8 cellular contexts compared by ENCODE assay signal in the genomic region with DNA sequence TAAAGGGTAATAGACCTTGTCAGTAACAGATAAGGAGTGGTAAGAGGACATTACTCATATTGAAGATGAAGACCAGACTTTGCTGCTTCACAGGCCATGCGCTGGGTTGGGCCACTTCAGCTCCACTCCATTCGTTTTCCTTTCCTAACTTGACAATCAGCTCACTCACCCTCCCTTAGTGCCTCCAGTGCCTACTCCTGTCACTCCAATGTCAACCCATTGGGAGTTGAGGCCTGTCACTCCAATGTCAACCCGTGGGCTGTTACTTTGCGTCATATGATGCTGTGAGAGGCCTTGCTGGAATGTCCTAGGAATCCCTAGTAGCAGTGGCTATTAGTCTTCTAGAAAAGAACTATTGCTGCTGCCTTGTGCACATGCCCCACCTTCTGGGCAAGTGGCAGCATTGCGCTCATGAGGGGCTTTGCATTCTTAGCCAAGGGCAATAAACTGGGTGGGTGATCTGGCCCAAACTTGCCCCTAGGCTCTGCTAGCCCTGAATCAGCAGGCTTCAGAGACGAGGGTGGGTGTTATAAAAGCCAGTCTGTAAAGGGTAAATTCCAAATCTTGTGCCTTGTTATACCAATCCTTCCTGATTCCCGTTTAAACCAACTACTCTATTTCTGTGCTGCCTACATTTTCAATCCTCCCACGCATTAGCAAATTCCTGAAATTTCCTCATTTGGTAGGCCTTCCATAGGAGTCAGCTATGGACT. TPM values are rescaled to one million over a fixed set of nuclear protein-coding genes. Genes with fewer than 3 reads are reported as not detected.
DNase-seq lines count a peak whose midpoint lies in the region; ATAC-seq, FAIRE-seq and TF ChIP-seq lines count a peak whose summit lies in the region.

No MANE protein-coding gene starts in this region.

- intact Hi-C loops in CD4-positive, alpha-beta memory T cell (cut with micrococcal nuclease): loop anchor here (1.0 kb wide), 1 partner anchor 81 kb away; no protein-coding TSS in a partner anchor

- no peak overlapping the region for H2BK15ac ChIP-seq in H1 (ENCODE audit: low read length)

- WGBS in H1 (ENCODE audit: extremely low coverage in 1 of 2, insufficient coverage in 1 of 2, insufficient read length in 1 of 2, insufficient replicate concordance in 2 of 2, low coverage in 1 of 2, low lambda C conversion rate in 2 of 2, missing lambda C conversion rate in 1 of 2), 2 experiments: 50% methylated on average over 8 of the region's 8 CpGs; no CpG with 5 or more reads in 1 of the 2 experiments

- H3K27ac ChIP-seq in CD4-positive, alpha-beta memory T cell (ENCODE audit: low read depth, low read length): no peak overlapping the region
- 0 out of 2 replicates have a peak overlapping the region, but pooled peaks have one; percentile 19 for H3K27ac ChIP-seq in H1 (ENCODE audit: low read depth, low read length)

- H4K8ac ChIP-seq in H1 (ENCODE audit: extremely low read depth, insufficient read depth, low read length): no peak overlapping the region; the same call in 1 of the 2 replicates

- peak overlapping the region in 3 of 7 donors; percentile 2 to 77 (median 49) for H3K27ac Mint-ChIP-seq in CD4-positive, alpha-beta memory T cell

- H2AK5ac ChIP-seq in H1 (ENCODE audit: low read depth, low read length): no peak overlapping the region

- H3K9me3 Mint-ChIP-seq in CD4-positive, alpha-beta memory T cell: no peaks in the 10 kb centered on the region

- H3K4me3 Mint-ChIP-seq in CD4-positive, alpha-beta memory T cell: no peak overlapping the region

- H3K4ac ChIP-seq in H1 (replicated peaks; ENCODE audit: insufficient read length, low read depth, low read length): no peak overlapping the region

- no peak overlapping the region for H3K4me3 ChIP-seq in CD4-positive, alpha-beta memory T cell (ENCODE audit: low read length in 2 of 2)
- H3K4me3 ChIP-seq in H1 (ENCODE audit: extremely low read depth in 1 of 4, insufficient read depth in 2 of 4, low read depth in 3 of 4, low read length in 4 of 4): no peak overlapping the region

- no peak for TF ChIP-seq POLR2A in H1 (IDR thresholded peaks at IDR 0.05; ENCODE audit: control extremely low read depth in 1 of 2, low read depth in 2 of 2, low read length in 2 of 2)

- DNase-seq in CD4-positive, alpha-beta memory T cell: peak; percentile 44 to 71 (median 53)
- DNase-seq in NCI-H748 (lab: John Stamatoyannopoulos, UW; ENCODE audit: unreplicated experiment) (peak; percentile 64), H1 (ENCODE audit: low read depth in 1 of 2, low spot score in 2 of 2) (peak; percentile 61 to 84), midbrain (lab: John Stamatoyannopoulos, UW) (peak; percentile 36), cortex of kidney (lab: John Stamatoyannopoulos, UW) (no peak)
- peak; percentile 83 for DNase-seq in activated CD8-positive, alpha-beta memory T cell treated with anti-CD3 and anti-CD28 coated beads for 24 hours
- peak; percentile 80 for DNase-seq in stimulated activated CD8-positive, alpha-beta memory T cell treated with anti-CD3 and anti-CD28 coated beads, Interleukin-4, amount 100 ng/mL, for 48 hours

- POLR2A ChIA-PET in CD4-positive, alpha-beta memory T cell (lab: Charles Lee; ENCODE audit: partially characterized antibody): interaction anchor here (1.2 kb wide), 1 partner anchor 42 kb away, joined by 4 read pairs; no protein-coding TSS in a partner anchor
- POLR2A ChIA-PET in H1 (lab: Charles Lee; ENCODE audit: partially characterized antibody): interaction anchor here (0.8 to 2.9 kb wide), 5 partner anchors 9 to 56 kb away, joined by 3 to 9 read pairs (median 5); no protein-coding TSS in a partner anchor

- peaks cover 0 to 2% of the 10 kb centered on the region in 2 experiments for H4K20me1 ChIP-seq in H1 (replicated peaks in 1 of 2; ENCODE audit: control insufficient read depth in 1 of 2, insufficient read depth in 2 of 2, low read length in 2 of 2)

- no peak overlapping the region for H3K56ac ChIP-seq in H1 (replicated peaks; ENCODE audit: insufficient read length, low read depth, low read length)

- H3K79me2 ChIP-seq in H1 (ENCODE audit: control insufficient read depth in 1 of 2, insufficient read depth in 2 of 2, low read length in 2 of 2): no peaks in the 10 kb centered on the region

- peak; percentile 54 for ATAC-seq in HG02798 (IDR thresholded peaks at IDR 0.05; ENCODE audit: poor library complexity, unreplicated experiment)

- H3K27me3 ChIP-seq in CD4-positive, alpha-beta memory T cell (ENCODE audit: insufficient read depth, low read length): no peaks in the 10 kb centered on the region
- H3K27me3 ChIP-seq in H1 (replicated peaks in 1 of 4; ENCODE audit: control insufficient read depth in 3 of 4, extremely low read depth in 1 of 4, insufficient read depth in 3 of 4, low read length in 3 of 4): no peaks in the 10 kb centered on the region

- H3K4me1 ChIP-seq in CD4-positive, alpha-beta memory T cell (ENCODE audit: insufficient read depth, low read length): no peaks in the 10 kb centered on the region
- peaks cover 0 to 10% (median 4%) of the 10 kb centered on the region in 4 experiments; a peak in 5 of 7 replicates for H3K4me1 ChIP-seq in H1 (replicated peaks in 1 of 4; ENCODE audit: control insufficient read depth in 3 of 4, insufficient read depth in 4 of 4, low read length in 3 of 4)

- CTCF ChIA-PET in CD4-positive, alpha-beta memory T cell (lab: Charles Lee; ENCODE audit: partially characterized antibody): interaction anchor here (0.6 to 7.3 kb wide), 13 partner anchors 11 to 126 kb away, joined by 3 to 30 read pairs (median 3); no protein-coding TSS in a partner anchor
- CTCF ChIA-PET in H1 (lab: Charles Lee; ENCODE audit: partially characterized antibody): interaction anchor here (0.5 to 15.9 kb wide), 29 partner anchors 9 to 659 kb away, joined by 3 to 279 read pairs (median 4); a partner anchor contains a TSS

- H4K5ac ChIP-seq in H1 (ENCODE audit: insufficient read length, low read depth, low read length): peak overlapping the region; percentile 54

- peak overlapping the region; percentile 78; the same call in 1 of the 2 replicates for H2BK12ac ChIP-seq in H1 (ENCODE audit: low read depth, low read length)

- peaks cover 22 to 27% of the 10 kb centered on the region in 2 donors for H3K36me3 Mint-ChIP-seq in CD4-positive, alpha-beta memory T cell

- TF ChIP-seq RAD21 in H1 (IDR thresholded peaks at IDR 0.05 in 1 of 2, conservative IDR thresholded peaks at IDR 0.05 in 1 of 2; ENCODE audit: low read depth in 2 of 2, low read length in 2 of 2): peak; percentile 91 to 92

- H3K14ac ChIP-seq in H1 (ENCODE audit: insufficient read length): no peak overlapping the region

- no peak overlapping the region for H2BK20ac ChIP-seq in H1 (ENCODE audit: low read length)

- H3K4me1 Mint-ChIP-seq in CD4-positive, alpha-beta memory T cell: peaks cover 0 to 4% (median 2%) of the 10 kb centered on the region in 4 donors

- H3K18ac ChIP-seq in H1 (ENCODE audit: extremely low read depth, low read length): 0 out of 2 replicates have a peak overlapping the region, but pooled peaks have one; percentile 34

- peak overlapping the region; percentile 49; the same call in 1 of the 2 replicates for H2BK5ac ChIP-seq in H1 (ENCODE audit: low read depth, low read length)

- peaks cover 16% of the 10 kb centered on the region for H3K36me3 ChIP-seq in CD4-positive, alpha-beta memory T cell (ENCODE audit: insufficient read depth, low read length)
- peaks cover 8 to 24% (median 10%) of the 10 kb centered on the region in 4 experiments; a peak in 7 of 8 replicates for H3K36me3 ChIP-seq in H1 (ENCODE audit: control insufficient read depth in 2 of 4, insufficient read depth in 4 of 4, low read length in 3 of 4)

- TF ChIP-seq EP300 in H1 (IDR thresholded peaks at IDR 0.05; ENCODE audit: borderline replicate concordance in 1 of 2, low read depth in 2 of 2, low read length in 2 of 2): no peak

- no peak overlapping the region for H4K91ac ChIP-seq in H1 (replicated peaks; ENCODE audit: insufficient read length, low read length)

- H2BK120ac ChIP-seq in H1 (replicated peaks; ENCODE audit: low read depth, low read length): no peak overlapping the region

- no peaks in the 10 kb centered on the region for H3K9me3 ChIP-seq in CD4-positive, alpha-beta memory T cell (ENCODE audit: control insufficient read depth in 1 of 2, low read length in 2 of 2)
- no peaks in the 10 kb centered on the region for H3K9me3 ChIP-seq in H1 (ENCODE audit: insufficient read depth in 2 of 2, low read depth in 1 of 2, low read length in 1 of 2)

- no peak overlapping the region for H3K9ac ChIP-seq in H1 (replicated peaks in 1 of 4; ENCODE audit: extremely low read depth in 1 of 4, low read depth in 3 of 4, low read length in 3 of 4)

- no peaks in the 10 kb centered on the region for H3K23me2 ChIP-seq in H1 (ENCODE audit: low read depth, low read length)

- no peaks in the 10 kb centered on the region for H3K79me1 ChIP-seq in H1 (ENCODE audit: low read depth, low read length)

- peak; percentile 91 for FAIRE-seq in H1 (lab: Jason Lieb, UNC)

- no peaks in the 10 kb centered on the region for H3K27me3 Mint-ChIP-seq in CD4-positive, alpha-beta memory T cell

- H3K4me2 ChIP-seq in H1 (ENCODE audit: insufficient read depth in 1 of 2, low read depth in 2 of 2, low read length in 2 of 2): no peak overlapping the region

- no peak overlapping the region for H2AFZ ChIP-seq in H1 (ENCODE audit: low read length)

- no peak overlapping the region for H3K23ac ChIP-seq in H1 (ENCODE audit: insufficient read length)

- TF ChIP-seq CTCF in H1 (IDR thresholded peaks at IDR 0.05; ENCODE audit: control extremely low read depth in 1 of 3, insufficient read depth in 1 of 3, low read depth in 1 of 3, low read length in 3 of 3): peak; percentile 90 to 94 (median 92)

RNA-seq across cellular contexts. Expression of a gene that starts 36.1 kb away (rescaled TPM):
- total RNA-seq in CD4-positive, alpha-beta memory T cell: 100 to 1,000 TPM; 206 to 212 TPM
- 10 to 100 TPM in 1 of 2 donors, 1 to 10 TPM in 1; 3.8 to 36.6 TPM for polyA plus RNA-seq in CD4-positive, alpha-beta memory T cell
- 110 TPM in 2 replicates for total RNA-seq in H1 (2021; fragmentation: NEBNext Ultra II Directional; extraction: Animal tissue kit (Norgen Biotek cat#: 25700))
- 52.0 and 70.9 TPM in 2 replicates for polyA plus RNA-seq in H1 (2011; rRNA removed)
- 57.2 TPM for polyA plus RNA-seq in H1 (2011; cell fraction: cytosol; rRNA removed)
- polyA plus RNA-seq in H1 (2011; cell fraction: nucleus; rRNA removed): 182 TPM
- 47.8 to 66.7 TPM (median 60.2 TPM) in 4 replicates for polyA plus RNA-seq in H1 (2012, experiment 1 of 2)
- polyA plus RNA-seq in H1 (2012, experiment 2 of 2): 40.7 TPM
- 69.4 TPM for polyA plus RNA-seq in H1 (2013, experiment 1 of 2)
- polyA plus RNA-seq in H1 (2013, experiment 2 of 2): 63.0 TPM
- polyA minus RNA-seq in H1 (2011; rRNA and poly(A)+ RNA removed): 185 and 186 TPM in 2 replicates
- polyA minus RNA-seq in H1 (2011; cell fraction: cytosol; rRNA and poly(A)+ RNA removed): 73.3 TPM
- polyA minus RNA-seq in H1 (2011; cell fraction: nucleus; rRNA and poly(A)+ RNA removed): 119 TPM

RNA-seq across cellular contexts. Expression of a gene that starts 51.7 kb away (rescaled TPM):
- total RNA-seq in CD4-positive, alpha-beta memory T cell: 100 to 1,000 TPM; 243 to 256 TPM
- polyA plus RNA-seq in CD4-positive, alpha-beta memory T cell: 1,000 to 10,000 TPM in 1 of 2 donors, 100 to 1,000 TPM in 1; 771 to 1,156 TPM
- 900 and 930 TPM in 2 replicates for total RNA-seq in H1 (2021; fragmentation: NEBNext Ultra II Directional; extraction: Animal tissue kit (Norgen Biotek cat#: 25700))
- 1,127 and 1,522 TPM in 2 replicates for polyA plus RNA-seq in H1 (2011; rRNA removed)
- polyA plus RNA-seq in H1 (2011; cell fraction: cytosol; rRNA removed): 1,136 TPM
- 1,291 TPM for polyA plus RNA-seq in H1 (2011; cell fraction: nucleus; rRNA removed)
- polyA plus RNA-seq in H1 (2012, experiment 1 of 2): 1,029 to 1,478 TPM (median 1,152 TPM) in 4 replicates
- polyA plus RNA-seq in H1 (2012, experiment 2 of 2): 1,210 TPM
- 633 TPM for polyA plus RNA-seq in H1 (2013, experiment 1 of 2)
- polyA plus RNA-seq in H1 (2013, experiment 2 of 2): 646 TPM
- polyA minus RNA-seq in H1 (2011; rRNA and poly(A)+ RNA removed): 2,044 and 2,615 TPM in 2 replicates
- 699 TPM for polyA minus RNA-seq in H1 (2011; cell fraction: cytosol; rRNA and poly(A)+ RNA removed)
- polyA minus RNA-seq in H1 (2011; cell fraction: nucleus; rRNA and poly(A)+ RNA removed): 349 TPM
